ENCODE assay signal across 8 cellular contexts in the genomic region with DNA sequence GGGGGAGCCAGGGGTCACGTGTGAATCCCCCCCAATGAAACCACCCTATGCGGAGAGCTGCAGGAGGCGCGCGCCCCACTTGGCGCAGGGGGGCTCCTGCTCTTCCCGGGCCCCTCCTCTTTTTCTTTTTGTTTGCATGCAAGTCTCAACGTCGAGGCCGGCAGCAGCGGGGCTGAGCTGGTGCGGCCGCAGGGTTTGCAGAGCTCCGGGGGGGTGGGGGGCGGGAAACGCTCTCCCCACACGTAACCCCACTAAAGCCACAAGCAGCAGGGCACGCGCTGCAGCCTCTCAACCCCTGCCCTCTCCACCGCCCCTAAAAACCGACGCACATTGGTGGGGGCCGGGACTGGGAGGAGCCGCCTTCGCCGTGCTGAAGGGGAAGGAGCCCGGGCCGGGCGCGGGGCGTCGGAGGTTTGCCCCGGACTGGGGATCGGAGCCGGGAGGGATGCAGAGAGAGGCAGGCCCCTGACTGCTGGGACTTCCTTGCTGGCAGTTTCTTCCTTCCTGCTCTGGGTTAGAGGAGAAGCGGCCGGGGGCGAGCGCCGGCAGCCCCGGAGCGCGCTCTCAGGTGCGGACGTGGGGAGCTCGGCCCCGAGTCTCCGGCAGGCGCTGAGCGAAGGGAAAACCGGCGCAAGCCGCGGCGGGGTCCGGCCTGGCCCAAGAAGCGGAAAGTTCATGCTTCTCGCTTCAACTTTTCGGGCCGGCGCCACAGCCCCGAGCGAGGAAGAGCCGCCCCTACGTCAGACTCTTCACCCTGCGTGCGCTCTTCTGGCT. TPM values are rescaled to one million over a fixed set of nuclear protein-coding genes. Genes with fewer than 3 reads are reported as not detected.
DNase-seq lines count a peak whose midpoint lies in the region; ATAC-seq lines count a peak whose summit lies in the region.

No MANE protein-coding gene starts in this region.

- H2AK5ac ChIP-seq in mesenchymal stem cell (ENCODE audit: low read length, severe bottlenecking): no peak overlapping the region

- peak overlapping the region; percentile 52 for H4K91ac ChIP-seq in mesenchymal stem cell (ENCODE audit: low read length)

- H3K23ac ChIP-seq in mesenchymal stem cell (ENCODE audit: low read length in 2 of 2): peak overlapping the region in 1 of 2 experiments; percentile 42

- H3K79me1 ChIP-seq in mesenchymal stem cell (replicated peaks; ENCODE audit: low read length, poor library complexity, severe bottlenecking): no peaks in the 10 kb centered on the region

- peak overlapping the region in 1 of 2 experiments; percentile 95 for H2BK12ac ChIP-seq in mesenchymal stem cell (ENCODE audit: low read length in 2 of 2)

- H2BK120ac ChIP-seq in mesenchymal stem cell (ENCODE audit: low read depth, low read length): peak overlapping the region; percentile 2

- no peaks in the 10 kb centered on the region for H3K9me3 Mint-ChIP-seq in stimulated activated effector memory CD8-positive, alpha-beta T cell treated with anti-CD3 and anti-CD28 coated beads, Interleukin-12 subunit alpha, Interleukin-12 subunit beta, amount 100 ng/mL, for 72 hours

- peak overlapping the region in 1 of 2 experiments; percentile 94 for H3K14ac ChIP-seq in mesenchymal stem cell (ENCODE audit: low read length in 2 of 2)

- H3K4ac ChIP-seq in mesenchymal stem cell (ENCODE audit: low read depth in 1 of 2, low read length in 2 of 2): peak overlapping the region; percentile 3 to 44

- peaks cover 7% of the 10 kb centered on the region for H3K4me1 ChIP-seq in ectodermal cell (ENCODE audit: control insufficient read depth, insufficient read depth, low read length)
- H3K4me1 ChIP-seq in mesenchymal stem cell (ENCODE audit: control insufficient read depth, insufficient read depth, low read depth, low read length): peaks cover 28% of the 10 kb centered on the region

- H2BK15ac ChIP-seq in mesenchymal stem cell (ENCODE audit: low read depth, poor library complexity, severe bottlenecking): peak overlapping the region; percentile 89

- H3K4me1 Mint-ChIP-seq in stimulated activated effector memory CD8-positive, alpha-beta T cell treated with anti-CD3 and anti-CD28 coated beads, Interleukin-12 subunit alpha, Interleukin-12 subunit beta, amount 100 ng/mL, for 72 hours: peaks cover 71% of the 10 kb centered on the region

- peaks cover 53% of the 10 kb centered on the region for H3K27me3 ChIP-seq in ectodermal cell (ENCODE audit: control insufficient read depth, insufficient read depth, low read length, poor library complexity, severe bottlenecking)
- H3K27me3 ChIP-seq in mesenchymal stem cell (ENCODE audit: control insufficient read depth in 1 of 2, insufficient read depth in 1 of 2, low read length in 2 of 2): peaks cover 6 to 42% of the 10 kb centered on the region in 2 experiments

- H3K9me3 ChIP-seq in ectodermal cell (ENCODE audit: control insufficient read depth, low read length): no peaks in the 10 kb centered on the region
- H3K9me3 ChIP-seq in mesenchymal stem cell (ENCODE audit: control insufficient read depth, low read length): peaks cover 8% of the 10 kb centered on the region

- peak overlapping the region; percentile 87 for H3K9ac ChIP-seq in mesenchymal stem cell (ENCODE audit: low read length)

- H3K36me3 ChIP-seq in ectodermal cell (ENCODE audit: control insufficient read depth, insufficient read depth, low read length) (no peaks in the 10 kb centered on the region), mesenchymal stem cell (ENCODE audit: control insufficient read depth in 1 of 2, insufficient read depth in 2 of 2, low read depth in 1 of 2, low read length in 2 of 2) (peaks cover 15 to 17% of the 10 kb centered on the region in 2 experiments)

- peak overlapping the region; percentile 33 for H4K8ac ChIP-seq in mesenchymal stem cell (ENCODE audit: low read length)

- peak overlapping the region; percentile 79 for H3K27ac Mint-ChIP-seq in stimulated activated effector memory CD8-positive, alpha-beta T cell treated with anti-CD3 and anti-CD28 coated beads, Interleukin-12 subunit alpha, Interleukin-12 subunit beta, amount 100 ng/mL, for 72 hours

- peak overlapping the region; percentile 63 for H2BK5ac ChIP-seq in mesenchymal stem cell (ENCODE audit: low read depth, low read length, poor library complexity, severe bottlenecking)

- H3K4me2 ChIP-seq in mesenchymal stem cell (ENCODE audit: low read length, poor library complexity, severe bottlenecking): peak overlapping the region; percentile 95

- peaks cover 72% of the 10 kb centered on the region for H3K36me3 Mint-ChIP-seq in stimulated activated effector memory CD8-positive, alpha-beta T cell treated with anti-CD3 and anti-CD28 coated beads, Interleukin-12 subunit alpha, Interleukin-12 subunit beta, amount 100 ng/mL, for 72 hours

- DNase-seq in GDM1 (lab: John Stamatoyannopoulos, UW): peak; percentile 49
- peak; percentile 35 for DNase-seq in GOT3 (lab: John Stamatoyannopoulos, UW)
- DNase-seq in NCI-H1048 (lab: John Stamatoyannopoulos, UW): peak; percentile 31
- DNase-seq in activated CD4-positive, alpha-beta T cell treated with anti-CD3 and anti-CD28 coated beads for 48 hours: peak; percentile 78
- DNase-seq in mesenchymal stem cell: peak; percentile 73
- peak; percentile 51 to 86 for DNase-seq in stimulated activated effector memory CD8-positive, alpha-beta T cell treated with anti-CD3 and anti-CD28 coated beads, Interleukin-12 subunit alpha, Interleukin-12 subunit beta, amount 100 ng/mL, for 72 hours (ENCODE audit: low spot score in 2 of 2)
- no peak for DNase-seq in LoVo (ENCODE audit: low spot score)

- 0% methylated on average over 67 of the region's 67 CpGs for WGBS in ectodermal cell, 2 experiments
- WGBS in mesenchymal stem cell: 0% methylated on average over 64 of the region's 67 CpGs

- H3K4me3 ChIP-seq in ectodermal cell (ENCODE audit: insufficient read depth, low read depth, low read length) (peak overlapping the region; percentile 47), mesenchymal stem cell (ENCODE audit: insufficient read depth in 1 of 2, low read depth in 1 of 2, low read length in 2 of 2) (peak overlapping the region; percentile 80 to 85)

- H3K18ac ChIP-seq in mesenchymal stem cell (ENCODE audit: low read depth in 1 of 2, low read length in 2 of 2): peak overlapping the region; percentile 40 to 92

- H3K27ac ChIP-seq in ectodermal cell (ENCODE audit: insufficient read depth, low read depth, low read length, poor library complexity, severe bottlenecking) (no peak overlapping the region), mesenchymal stem cell (ENCODE audit: low read length, poor library complexity, severe bottlenecking) (no peak overlapping the region)

- peak overlapping the region; percentile 76 for H3K4me3 Mint-ChIP-seq in stimulated activated effector memory CD8-positive, alpha-beta T cell treated with anti-CD3 and anti-CD28 coated beads, Interleukin-12 subunit alpha, Interleukin-12 subunit beta, amount 100 ng/mL, for 72 hours

- peak overlapping the region; percentile 60 for H2AFZ ChIP-seq in mesenchymal stem cell (ENCODE audit: low read depth, low read length)

- peak; percentile 51 for ATAC-seq in stimulated activated effector memory CD8-positive, alpha-beta T cell treated with anti-CD3 and anti-CD28 coated beads, Interleukin-12 subunit alpha, Interleukin-12 subunit beta, amount 100 ng/mL, for 72 hours

RNA-seq across cellular contexts. Expression of a gene that starts 0.9 kb away (rescaled TPM):
- polyA plus RNA-seq in ectodermal cell (2013, experiment 1 of 4): 2.9 TPM
- polyA plus RNA-seq in ectodermal cell (2013, experiment 2 of 4): 2.6 TPM
- 5.2 TPM for polyA plus RNA-seq in ectodermal cell (2013, experiment 3 of 4)
- polyA plus RNA-seq in ectodermal cell (2013, experiment 4 of 4): 3.2 TPM
- polyA plus RNA-seq in mesenchymal stem cell (2013, experiment 1 of 2): 76.4 TPM
- polyA plus RNA-seq in mesenchymal stem cell (2013, experiment 2 of 2): 77.4 TPM
